ENCODE assay signal across 26 cellular contexts in the genomic region with DNA sequence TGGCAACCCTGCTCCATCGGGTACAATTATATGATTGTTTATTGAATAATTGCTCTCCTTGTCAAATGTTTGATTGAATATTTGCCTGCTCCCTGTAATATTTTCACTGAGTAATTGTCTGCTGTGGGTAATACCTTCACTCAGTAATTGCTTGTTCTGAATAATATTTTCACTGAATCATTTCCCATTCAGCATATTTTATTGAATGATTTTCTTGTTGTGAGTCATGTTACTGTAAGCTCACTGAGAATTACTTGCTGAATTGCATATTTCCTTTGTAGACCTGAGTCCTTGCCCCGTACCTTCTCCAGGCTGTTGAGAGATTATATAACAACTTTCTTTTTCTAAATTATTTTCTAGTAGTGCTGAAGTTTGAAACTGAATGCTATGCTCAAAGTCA.
A peak's percentile ranks its signal among the peaks of the same experiment; 100 is the strongest.
DNase-seq lines count a peak whose midpoint lies in the region; ATAC-seq and TF ChIP-seq lines count a peak whose summit lies in the region.
"Had no signal": no experiment of that assay in that cellular context is flagged by ENCODE, and none has a peak within 500 bp of the region (broad histone marks: within the 10 kb centered on the region; RNA-seq: fewer than 3 reads in every experiment).

No MANE protein-coding gene starts in this region.

- H3K27me3 Mint-ChIP-seq in activated T-cell treated with anti-CD3 and anti-CD28 coated beads, Interleukin-2, amount 50 U/mL, for 4 hours (ENCODE audit: low read depth), result peaks cover 2% of the 10 kb centered on the region
- no peaks in the 10 kb centered on the region for H3K27me3 Mint-ChIP-seq in osteocyte (ENCODE audit: unreplicated experiment)
- H3K27me3 Mint-ChIP-seq: stimulated activated naive CD8-positive, alpha-beta T cell treated with anti-CD3 and anti-CD28 coated beads, Interleukin-15, amount 100 ng/mL, for 72 hours had no signal

- H3K4me3 Mint-ChIP-seq in activated T-cell treated with anti-CD3 and anti-CD28 coated beads, Interleukin-2, amount 50 U/mL, for 4 hours, result no peak overlapping the region
- H3K4me3 Mint-ChIP-seq in osteocyte (ENCODE audit: unreplicated experiment), result no peak overlapping the region
- H3K4me3 Mint-ChIP-seq: activated T-helper 1 cell treated with anti-CD3 and anti-CD28 coated beads, Interleukin-12 subunit alpha, Interleukin-12 subunit beta, Interleukin-2, Interleukin-4 antibody, amounts not matched to agents 30 ng/mL and 10 ng/mL and 1 ng/mL, durations not matched to agents 14 hours and 24 hours and 36 hours; stimulated activated naive CD8-positive, alpha-beta T cell treated with anti-CD3 and anti-CD28 coated beads, Interleukin-15, amount 100 ng/mL, for 72 hours had no signal

- H3K4me1 ChIP-seq in RWPE2 (ENCODE audit: insufficient read depth, poor library complexity, severe bottlenecking), result peaks cover 14% of the 10 kb centered on the region
- peaks cover 16% of the 10 kb centered on the region for H3K4me1 ChIP-seq in foreskin keratinocyte
- H3K4me1 ChIP-seq: ascending aorta; BLaER1 treated with 17β-estradiol and CSF1 and Interleukin-3, amounts not matched to agents 10 nM and 100 nM; tibial artery had no signal

- H3K27me3 ChIP-seq in RWPE2 (ENCODE audit: insufficient read depth, poor library complexity, severe bottlenecking) (no peaks in the 10 kb centered on the region), foreskin keratinocyte (no peaks in the 10 kb centered on the region)
- H3K27me3 ChIP-seq: ascending aorta; BLaER1 treated with 17β-estradiol and CSF1 and Interleukin-3, amounts not matched to agents 10 nM and 100 nM; neutrophil; tibial artery had no signal

- TF ChIP-seq CTCF in RWPE2 (IDR thresholded peaks at IDR 0.05; ENCODE audit: poor library complexity, severe bottlenecking) (no peak), foreskin keratinocyte (conservative IDR thresholded peaks at IDR 0.05) (no peak), osteocyte (IDR thresholded peaks at IDR 0.05) (no peak)

- H3K36me3 Mint-ChIP-seq in activated T-cell treated with anti-CD3 and anti-CD28 coated beads, Interleukin-2, amount 50 U/mL, for 4 hours (ENCODE audit: insufficient read depth), result no peaks in the 10 kb centered on the region
- H3K36me3 Mint-ChIP-seq in osteocyte (ENCODE audit: unreplicated experiment), result no peaks in the 10 kb centered on the region
- H3K36me3 Mint-ChIP-seq: activated naive CD4-positive, alpha-beta T cell treated with anti-CD3 and anti-CD28 coated beads, Interleukin-2, amount 50 U/mL, for 72 hours had no signal

- no peaks in the 10 kb centered on the region for H3K9me3 ChIP-seq in RWPE2 (ENCODE audit: severe bottlenecking)
- H3K9me3 ChIP-seq: ascending aorta, neutrophil, tibial artery had no signal

- no peaks in the 10 kb centered on the region for H3K4me1 Mint-ChIP-seq in activated T-cell treated with anti-CD3 and anti-CD28 coated beads, Interleukin-2, amount 50 U/mL, for 4 hours (ENCODE audit: low read depth)
- H3K4me1 Mint-ChIP-seq in osteocyte (ENCODE audit: unreplicated experiment), result no peaks in the 10 kb centered on the region
- H3K4me1 Mint-ChIP-seq: stimulated activated naive CD8-positive, alpha-beta T cell treated with anti-CD3 and anti-CD28 coated beads, Interleukin-15, amount 100 ng/mL, for 72 hours had no signal

- H3K27ac ChIP-seq in RWPE2 (ENCODE audit: poor library complexity, severe bottlenecking), result peak overlapping the region; percentile 66
- H3K27ac ChIP-seq in foreskin keratinocyte, result no peak overlapping the region
- H3K27ac ChIP-seq: ascending aorta; BLaER1 treated with 17β-estradiol and CSF1 and Interleukin-3, amounts not matched to agents 10 nM and 100 nM; neutrophil; tibial artery had no signal

- H3K4me3 ChIP-seq in RWPE2 (ENCODE audit: severe bottlenecking), result no peak overlapping the region
- H3K4me3 ChIP-seq: ascending aorta; BLaER1 treated with 17β-estradiol and CSF1 and Interleukin-3, amounts not matched to agents 10 nM and 100 nM; tibial artery had no signal

- H3K27ac Mint-ChIP-seq in osteocyte (ENCODE audit: unreplicated experiment), result no peak overlapping the region
- H3K27ac Mint-ChIP-seq: activated naive CD4-positive, alpha-beta T cell treated with anti-CD3 and anti-CD28 coated beads, Interleukin-2, amount 50 U/mL, for 72 hours; activated T-helper 1 cell treated with anti-CD3 and anti-CD28 coated beads, Interleukin-12 subunit alpha, Interleukin-12 subunit beta, Interleukin-2, Interleukin-4 antibody, amounts not matched to agents 30 ng/mL and 10 ng/mL and 1 ng/mL, durations not matched to agents 14 hours and 24 hours and 36 hours; stimulated activated naive CD8-positive, alpha-beta T cell treated with anti-CD3 and anti-CD28 coated beads, Interleukin-15, amount 100 ng/mL, for 72 hours had no signal

- no peak for DNase-seq in activated T-cell treated with anti-CD3 and anti-CD28 coated beads, Interleukin-2, amount 50 U/mL, for 4 hours
- DNase-seq in activated T-cell treated with anti-CD3 and anti-CD28 coated beads for 4 hours (no peak), RWPE2 (ENCODE audit: low spot score) (no peak), foreskin keratinocyte (peak; percentile 44 to 68), NCI-H1105 treated with DMSO at 0.1 percent for 48 hours (lab: John Stamatoyannopoulos, UW) (no peak), osteocyte (ENCODE audit: extremely low spot score, unreplicated experiment) (no peak)
- DNase-seq in activated CD4-positive, alpha-beta T cell treated with anti-CD3 and anti-CD28 coated beads for 1 hour, result no peak
- DNase-seq: effector CD4-positive, alpha-beta T cell; left cardiac atrium; mesenchymal stem cell; MM.1S; NCI-H1436 treated with DMSO at 0.1 percent for 48 hours; NCI-H2171; NCI-H526; retina; stimulated activated CD4-positive, alpha-beta T cell treated with anti-CD3 and anti-CD28 coated beads, Interleukin-12 subunit alpha, Interleukin-12 subunit beta, amount 100 ng/mL, for 4 hours; stimulated activated naive CD8-positive, alpha-beta T cell treated with anti-CD3 and anti-CD28 coated beads, Interleukin-15, amount 100 ng/mL, for 72 hours; SW 1271; tibial artery had no signal

- no peaks in the 10 kb centered on the region for H3K9me3 Mint-ChIP-seq in activated T-cell treated with anti-CD3 and anti-CD28 coated beads, Interleukin-2, amount 50 U/mL, for 4 hours
- H3K9me3 Mint-ChIP-seq in osteocyte (ENCODE audit: unreplicated experiment), result no peaks in the 10 kb centered on the region
- H3K9me3 Mint-ChIP-seq: activated naive CD4-positive, alpha-beta T cell treated with anti-CD3 and anti-CD28 coated beads, Interleukin-2, amount 50 U/mL, for 72 hours; activated T-helper 1 cell treated with anti-CD3 and anti-CD28 coated beads, Interleukin-12 subunit alpha, Interleukin-12 subunit beta, Interleukin-2, Interleukin-4 antibody, amounts not matched to agents 30 ng/mL and 10 ng/mL and 1 ng/mL, durations not matched to agents 14 hours and 24 hours and 36 hours; stimulated activated naive CD8-positive, alpha-beta T cell treated with anti-CD3 and anti-CD28 coated beads, Interleukin-15, amount 100 ng/mL, for 72 hours had no signal

- no peaks in the 10 kb centered on the region for H3K36me3 ChIP-seq in RWPE2 (ENCODE audit: low read depth)
- H3K36me3 ChIP-seq: ascending aorta; BLaER1 treated with 17β-estradiol and CSF1 and Interleukin-3, amounts not matched to agents 10 nM and 100 nM; neutrophil; tibial artery had no signal

- ATAC-seq in activated T-cell treated with anti-CD3 and anti-CD28 coated beads, Interleukin-2, amount 50 U/mL, for 4 hours, result peak; percentile 38 to 43
- ATAC-seq in RWPE2 (ENCODE audit: low read depth) (peak; percentile 97), foreskin keratinocyte (peak; percentile 98), HG02610 (IDR thresholded peaks at IDR 0.05; ENCODE audit: unreplicated experiment) (no peak)
- ATAC-seq: left cardiac atrium; Right ventricle myocardium inferior; stimulated activated naive CD8-positive, alpha-beta T cell treated with anti-CD3 and anti-CD28 coated beads, Interleukin-15, amount 100 ng/mL, for 72 hours had no signal

Comparison
In these comparisons a context has a peak if more than half of its experiments do, and no peak if none do; other contexts are left out.
1. DNase-seq: peak in foreskin keratinocyte (2 of 2); none in activated T-cell treated with anti-CD3 and anti-CD28 coated beads, Interleukin-2, amount 50 U/mL, for 4 hours (single experiment), activated T-cell treated with anti-CD3 and anti-CD28 coated beads for 4 hours (single experiment), RWPE2 (single experiment), NCI-H1105 treated with DMSO at 0.1 percent for 48 hours (single experiment), osteocyte (single experiment) and activated CD4-positive, alpha-beta T cell treated with anti-CD3 and anti-CD28 coated beads for 1 hour (single experiment).